In genomic region chr18:3454365-3455089, GRCh38 we compare ENCODE assay signal across 8 cellular contexts. TPM values are rescaled to one million over a fixed set of nuclear protein-coding genes. Genes with fewer than 3 reads are reported as not detected.
DNase-seq lines count a peak whose midpoint lies in the region; ATAC-seq and TF ChIP-seq lines count a peak whose summit lies in the region.

No MANE protein-coding gene starts in this region.

- CTCF ChIA-PET in activated CD4-positive, alpha-beta T cell treated with anti-CD3 and anti-CD28 coated beads for 36 hours (lab: Charles Lee), result interaction anchor here (0.6 to 5.4 kb wide), 39 partner anchors 11 to 415 kb away, joined by 3 to 54 read pairs (median 4); no protein-coding TSS in a partner anchor

- H3K4me3 ChIP-seq in mucosa of descending colon, result peak overlapping the region; percentile 4

- no peaks in the 10 kb centered on the region for H3K27me3 Mint-ChIP-seq in activated CD4-positive, alpha-beta T cell treated with anti-CD3 and anti-CD28 coated beads for 36 hours

- ATAC-seq in activated CD4-positive, alpha-beta T cell treated with anti-CD3 and anti-CD28 coated beads for 36 hours, result no peak
- ATAC-seq in mucosa of descending colon (no peak), HG02759 (IDR thresholded peaks at IDR 0.05; ENCODE audit: unreplicated experiment) (no peak), GM21576 (IDR thresholded peaks at IDR 0.05; ENCODE audit: unreplicated experiment) (no peak)

- no peaks in the 10 kb centered on the region for H3K9me3 Mint-ChIP-seq in activated CD4-positive, alpha-beta T cell treated with anti-CD3 and anti-CD28 coated beads for 36 hours (ENCODE audit: low read depth)

- peak overlapping the region; percentile 94 for H3K4me3 Mint-ChIP-seq in activated CD4-positive, alpha-beta T cell treated with anti-CD3 and anti-CD28 coated beads for 36 hours

- POLR2A ChIA-PET in activated CD4-positive, alpha-beta T cell treated with anti-CD3 and anti-CD28 coated beads for 36 hours (lab: Charles Lee), result interaction anchor here (0.7 kb wide), 1 partner anchor 393 kb away, joined by 3 read pairs; no protein-coding TSS in a partner anchor

- intact Hi-C loops in activated CD4-positive, alpha-beta T cell treated with anti-CD3 and anti-CD28 coated beads for 36 hours (cut with DNase I, micrococcal nuclease), result loop anchor here (1.0 to 5.0 kb wide), 15 partner anchors 74 to 1843 kb away; partner anchors contain the start of genes MYL12A (in 1 of the 2), MYL12B (in 1 of the 2), SMCHD1 (in 1 of the 2) and ZBTB14 (in 1 of the 2)
- intact Hi-C loops in mucosa of descending colon (cut with DNase I, micrococcal nuclease), result loop anchor here (5.0 to 10.0 kb wide), 2 partner anchors 143 to 210 kb away; no protein-coding TSS in a partner anchor

- TF ChIP-seq CTCF in mucosa of descending colon (IDR thresholded peaks at IDR 0.05), result peak; percentile 35

- in situ Hi-C loops in SK-MEL-5 (cut with HindIII; ENCODE audit: low pct_unique_long_range_greater_than_20kb, low sequenced_read_pairs), result no loop called here

- peaks cover 67% of the 10 kb centered on the region for H3K4me1 Mint-ChIP-seq in activated CD4-positive, alpha-beta T cell treated with anti-CD3 and anti-CD28 coated beads for 36 hours

- peaks cover 55% of the 10 kb centered on the region for H3K36me3 Mint-ChIP-seq in activated CD4-positive, alpha-beta T cell treated with anti-CD3 and anti-CD28 coated beads for 36 hours (ENCODE audit: low read depth)

- H3K36me3 ChIP-seq in mucosa of descending colon (ENCODE audit: low read depth), result no peaks in the 10 kb centered on the region

- no peaks in the 10 kb centered on the region for H3K9me3 ChIP-seq in mucosa of descending colon

- peaks cover 35% of the 10 kb centered on the region for H3K4me1 ChIP-seq in mucosa of descending colon (ENCODE audit: low read depth)

- peak overlapping the region; percentile 99 for H3K27ac Mint-ChIP-seq in activated CD4-positive, alpha-beta T cell treated with anti-CD3 and anti-CD28 coated beads for 36 hours

- peak; percentile 40 for DNase-seq in activated CD4-positive, alpha-beta T cell treated with anti-CD3 and anti-CD28 coated beads for 36 hours
- no peak for DNase-seq in activated CD4-positive, alpha-beta T cell treated with anti-CD3 and anti-CD28 coated beads, Interleukin-2, amount 50 U/mL, for 4 hours
- DNase-seq in HuH-7 (ENCODE audit: low spot score) (peak; percentile 63), SK-MEL-5 (ENCODE audit: low read depth, low spot score) (peak; percentile 76), dermis blood vessel endothelial cell (peak; percentile 91), mucosa of descending colon (peak in 1 of 3 donors; percentile 83)

RNA-seq across cellular contexts. Expression of gene TGIF1, which starts 4.6 kb away (rescaled TPM):
- total RNA-seq in activated CD4-positive, alpha-beta T cell treated with anti-CD3 and anti-CD28 coated beads for 36 hours, result 10 to 100 TPM; 42.7 to 46.3 TPM
- 191 and 210 TPM in 2 replicates for total RNA-seq in SK-MEL-5 (2014; rRNA removed; shearing (Covaris generic))
- 136 and 144 TPM in 2 replicates for polyA plus RNA-seq in SK-MEL-5 (2015; cell fraction: cytosol; rRNA removed)
- polyA plus RNA-seq in SK-MEL-5 (2015; cell fraction: nucleus; rRNA removed), result 304 and 312 TPM in 2 replicates
- total RNA-seq in dermis blood vessel endothelial cell (136 and 195 TPM in 2 replicates), mucosa of descending colon (10 to 100 TPM; 37.1 to 67.2 (median 59.1) TPM)

Comparison
In these comparisons a context has a peak if more than half of its experiments do, and no peak if none do; other contexts are left out.
1. DNase-seq: peak in activated CD4-positive, alpha-beta T cell treated with anti-CD3 and anti-CD28 coated beads for 36 hours (single experiment), HuH-7 (single experiment), SK-MEL-5 (single experiment) and dermis blood vessel endothelial cell (single experiment); none in activated CD4-positive, alpha-beta T cell treated with anti-CD3 and anti-CD28 coated beads, Interleukin-2, amount 50 U/mL, for 4 hours (0 of 2).